Comparison of ENCODE assay signal across 20 cellular contexts in genomic region chr5:174309131-174309845, GRCh38.
DNase-seq lines count a peak whose midpoint lies in the region; ATAC-seq and TF ChIP-seq lines count a peak whose summit lies in the region.
"Had no signal": no experiment of that assay in that cellular context is flagged by ENCODE, and none has a peak within 500 bp of the region (broad histone marks: within the 10 kb centered on the region; RNA-seq: fewer than 3 reads in every experiment).

No MANE protein-coding gene starts in this region.

- H3K27ac ChIP-seq in right atrium auricular region (no peak overlapping the region), heart left ventricle (no peak overlapping the region)
- H3K27ac ChIP-seq: A549 had no signal

- H3K4me3 ChIP-seq in right atrium auricular region, result no peak overlapping the region
- no peak overlapping the region for H3K4me3 ChIP-seq in heart left ventricle
- no peak overlapping the region for H3K4me3 ChIP-seq in Caco-2 (ENCODE audit: low read depth, low read length)
- H3K4me3 ChIP-seq: A549 had no signal

- TF ChIP-seq POLR2A in heart left ventricle (IDR thresholded peaks at IDR 0.05), result no peak

- H3K4me3 Mint-ChIP-seq in progenitor cell of endocrine pancreas (ENCODE audit: low read depth), result no peak overlapping the region
- no peak overlapping the region for H3K4me3 Mint-ChIP-seq in Caco-2 (ENCODE audit: unreplicated experiment)
- H3K4me3 Mint-ChIP-seq: CD4-positive, CD25-positive, alpha-beta regulatory T cell; HFFc6; IgD-negative memory B cell had no signal

- H3K9me3 Mint-ChIP-seq in progenitor cell of endocrine pancreas (ENCODE audit: low read depth) (no peaks in the 10 kb centered on the region), Caco-2 (ENCODE audit: unreplicated experiment) (no peaks in the 10 kb centered on the region)

- peak; percentile 46 for DNase-seq in right atrium auricular region (ENCODE audit: low spot score)
- DNase-seq in heart left ventricle, result no peak
- peak; percentile 29 for DNase-seq in left lobe of liver (ENCODE audit: low spot score)
- DNase-seq in progenitor cell of endocrine pancreas (ENCODE audit: low spot score, unreplicated experiment), result peak; percentile 2
- DNase-seq in Caco-2, result no peak
- DNase-seq in NCI-H1048 (lab: John Stamatoyannopoulos, UW), result no peak
- DNase-seq in DMS79 treated with DMSO at 0.1 percent for 48 hours (lab: John Stamatoyannopoulos, UW), result no peak
- DNase-seq: CD4-positive, CD25-positive, alpha-beta regulatory T cell; EL; GF-D8; HFFc6; MV-4-11; NCI-H1417 treated with DMSO at 0.1 percent for 48 hours; NCI-H187 treated with DMSO at 0.1 percent for 48 hours; NCI-H2107; NCI-H446 treated with DMSO at 0.1 percent for 48 hours; NCI-H526 treated with DMSO at 0.1 percent for 48 hours; OCI-M1 had no signal

- POLR2A ChIA-PET in Caco-2 (lab: Charles Lee), result no interaction called here

- CTCF ChIA-PET in Caco-2 (lab: Charles Lee), result no interaction called here

- no peak for ATAC-seq in heart left ventricle
- no peak for ATAC-seq in left lobe of liver
- ATAC-seq: A549 had no signal

- H3K36me3 ChIP-seq in right atrium auricular region (no peaks in the 10 kb centered on the region), heart left ventricle (no peaks in the 10 kb centered on the region), Caco-2 (ENCODE audit: control insufficient read depth, insufficient read depth, low read length) (no peaks in the 10 kb centered on the region)

- H3K9me3 ChIP-seq in right atrium auricular region (no peaks in the 10 kb centered on the region), heart left ventricle (no peaks in the 10 kb centered on the region), Caco-2 (no peaks in the 10 kb centered on the region)
- H3K9me3 ChIP-seq: A549 had no signal

- H3K27me3 Mint-ChIP-seq in progenitor cell of endocrine pancreas (peaks cover 55% of the 10 kb centered on the region), Caco-2 (ENCODE audit: insufficient read depth, unreplicated experiment) (peaks cover 34% of the 10 kb centered on the region)

- BruUV-seq in Caco-2 (replicated peaks; lab: Mats Ljungman, UMichigan), result no TSS peak

- WGBS in heart left ventricle, 4 donors, result 77 to 88% (median 82%) methylated on average over 11 to 14 of the region's 14 CpGs

- H3K36me3 Mint-ChIP-seq in progenitor cell of endocrine pancreas (ENCODE audit: insufficient read depth) (no peaks in the 10 kb centered on the region), Caco-2 (ENCODE audit: insufficient read depth, unreplicated experiment) (no peaks in the 10 kb centered on the region)
- H3K36me3 Mint-ChIP-seq: CD4-positive, CD25-positive, alpha-beta regulatory T cell; IgD-negative memory B cell had no signal

- intact Hi-C loops in heart left ventricle (cut with DNase I) (no loop called here), Caco-2 (cut with micrococcal nuclease; ENCODE audit: unreplicated experiment) (no loop called here)

- H3K4me1 ChIP-seq in right atrium auricular region (peaks cover 0 to 12% of the 10 kb centered on the region in 2 donors), heart left ventricle (peaks cover 0 to 13% (median 4%) of the 10 kb centered on the region in 12 donors), Caco-2 (peaks cover 4% of the 10 kb centered on the region; the same call in 1 of the 2 replicates)
- H3K4me1 ChIP-seq: A549 had no signal

- H3K4me1 Mint-ChIP-seq in progenitor cell of endocrine pancreas (ENCODE audit: low read depth) (no peaks in the 10 kb centered on the region), Caco-2 (ENCODE audit: low read depth, unreplicated experiment) (no peaks in the 10 kb centered on the region)

- H3K27ac Mint-ChIP-seq in progenitor cell of endocrine pancreas (no peak overlapping the region), Caco-2 (ENCODE audit: unreplicated experiment) (no peak overlapping the region)
- H3K27ac Mint-ChIP-seq: CD4-positive, CD25-positive, alpha-beta regulatory T cell; HFFc6; IgD-negative memory B cell had no signal

- H3K27me3 ChIP-seq in right atrium auricular region, result no peaks in the 10 kb centered on the region
- H3K27me3 ChIP-seq in heart left ventricle, result peaks cover 0 to 30% (median 7%) of the 10 kb centered on the region in 9 donors
- H3K27me3 ChIP-seq in Caco-2 (replicated peaks; ENCODE audit: control insufficient read depth, insufficient read depth, low read length), result peaks cover 2% of the 10 kb centered on the region

- TF ChIP-seq CTCF in right atrium auricular region (IDR thresholded peaks at IDR 0.05) (no peak), heart left ventricle (IDR thresholded peaks at IDR 0.05) (no peak), progenitor cell of endocrine pancreas (IDR thresholded peaks at IDR 0.05; ENCODE audit: unreplicated experiment) (no peak), Caco-2 (IDR thresholded peaks at IDR 0.05; ENCODE audit: insufficient read depth in 1 of 2, low read depth in 1 of 2, low read length in 1 of 2, severe bottlenecking in 1 of 2, unreplicated experiment in 1 of 2) (no peak)

Comparison
In these comparisons a context has a peak if more than half of its experiments do, and no peak if none do; other contexts are left out.
1. DNase-seq: peak in right atrium auricular region (single experiment), left lobe of liver (single experiment) and progenitor cell of endocrine pancreas (single experiment); none in heart left ventricle (0 of 5), Caco-2 (0 of 2), NCI-H1048 (single experiment) and DMS79 treated with DMSO at 0.1 percent for 48 hours (single experiment).